ENCODE assay signal across 13 cellular contexts in the genomic region with DNA sequence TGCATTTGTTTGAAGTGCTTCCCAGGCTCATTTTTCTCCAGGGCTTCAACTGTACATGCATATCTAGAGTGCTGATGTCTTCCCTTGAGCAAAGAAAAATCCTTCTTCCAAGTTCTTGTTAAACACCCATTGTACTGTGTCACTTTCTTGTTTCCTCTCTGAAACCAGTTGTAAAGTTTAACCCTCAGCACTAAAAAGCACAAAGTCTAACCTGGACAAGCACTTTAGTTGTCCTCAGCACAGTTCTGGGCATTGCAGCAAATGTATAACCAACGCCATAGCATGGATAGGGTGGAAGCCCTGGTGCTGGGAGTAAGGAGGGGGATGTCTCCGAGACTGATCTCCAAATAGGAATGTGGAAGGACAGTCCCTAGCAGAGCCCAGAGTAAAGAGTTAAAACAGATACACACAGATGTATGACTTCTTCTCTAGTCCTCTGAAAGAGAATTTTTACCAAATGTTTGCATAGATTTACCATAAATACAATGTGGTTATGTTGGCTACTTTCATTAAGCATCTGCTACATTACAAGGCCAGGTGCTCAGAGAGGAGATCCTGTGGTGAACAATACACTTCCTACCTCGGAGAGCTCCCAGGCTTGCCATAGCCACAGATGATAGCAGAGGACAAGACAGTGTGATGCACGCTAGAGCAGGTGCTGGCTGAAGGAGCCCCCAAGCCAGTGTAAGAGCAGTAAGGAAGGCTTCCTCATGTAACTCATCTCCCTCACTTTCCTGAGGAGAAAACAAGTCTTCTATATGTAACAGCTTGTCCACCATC.
DNase-seq lines count a peak whose midpoint lies in the region; ATAC-seq and TF ChIP-seq lines count a peak whose summit lies in the region.
"Had no signal": no experiment of that assay in that cellular context is flagged by ENCODE, and none has a peak within 500 bp of the region (broad histone marks: within the 10 kb centered on the region; RNA-seq: fewer than 3 reads in every experiment).

No MANE protein-coding gene starts in this region.

- ATAC-seq in DND-41 (ENCODE audit: insufficient read depth, low read depth): peak; percentile 71
- peak; percentile 82 for ATAC-seq in GM19395 (IDR thresholded peaks at IDR 0.05; ENCODE audit: unreplicated experiment)
- ATAC-seq in HG02840 (IDR thresholded peaks at IDR 0.05; ENCODE audit: low FRiP score, unreplicated experiment): peak; percentile 83
- ATAC-seq in HG03565 (IDR thresholded peaks at IDR 0.05; ENCODE audit: unreplicated experiment): peak; percentile 69
- ATAC-seq: gastroesophageal sphincter had no signal

- no peak overlapping the region for H3K4me3 ChIP-seq in DND-41 (ENCODE audit: low read depth in 1 of 2, low read length in 2 of 2)
- H3K4me3 ChIP-seq: gastroesophageal sphincter, skin epidermis had no signal

- H3K27ac ChIP-seq in DND-41 (ENCODE audit: low read length): no peak overlapping the region
- H3K27ac ChIP-seq: gastroesophageal sphincter, skin epidermis had no signal

- no peaks in the 10 kb centered on the region for H3K27me3 ChIP-seq in DND-41 (ENCODE audit: insufficient read depth, low read length, poor library complexity)
- H3K27me3 ChIP-seq: gastroesophageal sphincter had no signal

- no peaks in the 10 kb centered on the region for H4K20me1 ChIP-seq in DND-41 (ENCODE audit: insufficient read depth, low read length)

- H3K36me3 ChIP-seq in DND-41 (ENCODE audit: insufficient read depth, low read length): no peaks in the 10 kb centered on the region
- H3K36me3 ChIP-seq: gastroesophageal sphincter had no signal

- no peaks in the 10 kb centered on the region for H3K4me1 ChIP-seq in DND-41 (ENCODE audit: insufficient read depth, low read length)

- no peak overlapping the region for H3K9ac ChIP-seq in DND-41 (ENCODE audit: low read depth, low read length)

- DNase-seq in DND-41 (peak; percentile 38), COR-L47 (lab: John Stamatoyannopoulos, UW) (no peak), DMS79 (lab: John Stamatoyannopoulos, UW) (no peak), 8988T (no peak), NCI-H1436 treated with DMSO at 0.1 percent for 48 hours (lab: John Stamatoyannopoulos, UW) (no peak)
- DNase-seq: NCI-H2227 treated with DMSO at 0.1 percent for 48 hours; stimulated activated naive CD4-positive, alpha-beta T cell treated with Interleukin-2 at 50 U/mL for 16 hours; T-helper 2 cell had no signal

- H3K4me2 ChIP-seq in DND-41 (ENCODE audit: insufficient read depth, low read length): no peak overlapping the region

- no peaks in the 10 kb centered on the region for H3K79me2 ChIP-seq in DND-41 (ENCODE audit: insufficient read depth, low read length)

- no peaks in the 10 kb centered on the region for H3K9me3 ChIP-seq in DND-41 (ENCODE audit: insufficient read depth, low read length, severe bottlenecking)
- H3K9me3 ChIP-seq: gastroesophageal sphincter had no signal

- H2AFZ ChIP-seq in DND-41 (ENCODE audit: low read depth, low read length): no peak overlapping the region

- no peak for TF ChIP-seq CTCF in DND-41 (IDR thresholded peaks at IDR 0.05; ENCODE audit: borderline replicate concordance, extremely low read depth, low read length, poor library complexity, severe bottlenecking)
